Comparison of ENCODE assay signal across 8 cellular contexts in the genomic region with DNA sequence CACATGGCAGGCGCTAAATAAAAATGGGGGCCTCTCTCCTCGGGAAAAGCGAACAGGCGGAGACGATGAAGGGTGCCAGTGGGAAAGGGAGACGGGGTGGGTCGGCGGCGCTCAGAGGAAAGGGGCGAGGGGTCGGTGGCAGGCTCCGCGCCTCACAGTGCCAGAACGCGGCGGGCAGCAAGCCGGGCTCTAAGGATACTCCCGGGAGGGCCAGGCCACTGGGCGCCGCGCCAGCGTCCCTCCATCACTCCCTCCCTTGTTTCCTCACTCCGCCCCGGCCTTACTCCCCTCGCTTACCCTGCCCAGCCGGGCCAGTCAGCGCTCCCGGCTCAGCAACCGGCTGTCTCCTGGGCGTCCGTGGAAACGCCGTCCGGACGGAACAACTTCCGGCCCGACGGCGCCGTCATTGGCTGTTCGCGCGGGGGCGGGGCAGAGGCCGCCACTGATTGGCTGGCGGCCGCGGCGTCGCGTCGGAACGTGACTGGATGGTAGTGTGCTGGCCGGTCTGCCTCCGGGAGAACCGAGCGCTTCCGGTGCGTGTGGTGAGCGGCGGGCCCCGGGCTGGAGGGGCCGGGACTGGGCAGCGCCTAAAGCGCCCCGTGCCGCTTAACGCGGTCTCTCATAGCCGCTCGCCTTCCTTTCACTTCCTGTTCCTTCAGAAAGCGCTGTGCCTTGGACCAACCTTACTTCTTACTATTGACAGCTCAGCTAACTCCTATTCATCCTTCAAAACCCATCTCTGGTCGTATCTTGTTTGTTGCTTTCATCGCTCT. TPM values are rescaled to one million over a fixed set of nuclear protein-coding genes. Genes with fewer than 3 reads are reported as not detected.
DNase-seq lines count a peak whose midpoint lies in the region; ATAC-seq, FAIRE-seq and TF ChIP-seq lines count a peak whose summit lies in the region.

A gene (plus strand): TSS at position 523 of the 773 bp plus-strand sequence.

- TF ChIP-seq POLR2A in GM18951 (IDR thresholded peaks at IDR 0.05; ENCODE audit: extremely low read depth, insufficient read depth, insufficient read length) (peak; percentile 78), spleen (IDR thresholded peaks at IDR 0.05) (peak; percentile 16 to 34 (median 22))

- intact Hi-C loops in spleen (cut with DNase I; ENCODE audit: low total_unique reads): loop anchor here (10.0 kb wide), 1 partner anchor 91 kb away; no protein-coding TSS in a partner anchor

- H3K4me1 ChIP-seq in spleen: peaks cover 39 to 64% (median 59%) of the 10 kb centered on the region in 6 donors

- H3K4me3 ChIP-seq in WI38 (ENCODE audit: low read depth, low read length) (peak within 1 kb of the TSS; percentile 87), bronchial epithelial cell (ENCODE audit: low read depth, low read length) (peak within 1 kb of the TSS; percentile 61), spleen (peak within 1 kb of the TSS; percentile 56 to 98 (median 84))

- ATAC-seq in HG03175 (IDR thresholded peaks at IDR 0.05; ENCODE audit: unreplicated experiment): peak; percentile 84

- no peaks in the 10 kb centered on the region for H3K9me3 ChIP-seq in spleen

- H3K27ac ChIP-seq in spleen: peak within 1 kb of the TSS; percentile 88 to 98 (median 93)

- no peak for FAIRE-seq in bronchial epithelial cell (lab: Jason Lieb, UNC)

- in situ Hi-C loops in GM18951 (cut with MboI; ENCODE audit: low sequenced_read_pairs, unreplicated experiment): loop anchor here (25.0 kb wide), 1 partner anchor 261 kb away; no protein-coding TSS in a partner anchor

- H3K36me3 ChIP-seq in bronchial epithelial cell (ENCODE audit: control insufficient read depth, insufficient read depth, low read length): no peaks in the 10 kb centered on the region
- H3K36me3 ChIP-seq in spleen: peaks cover 0 to 29% (median 3%) of the 10 kb centered on the region in 6 donors

- peak; percentile 95 for DNase-seq in AG08395 (ENCODE audit: low spot score)
- DNase-seq in NCI-H2227 treated with DMSO at 0.1 percent for 48 hours (lab: John Stamatoyannopoulos, UW): peak; percentile 93
- DNase-seq in bronchial epithelial cell (ENCODE audit: low read depth): peak; percentile 80
- peak; percentile 89 for DNase-seq in inferior parietal cortex (ENCODE audit: extremely low spot score)
- peak; percentile 97 for DNase-seq in spleen

- H3K27me3 ChIP-seq in bronchial epithelial cell (ENCODE audit: control insufficient read depth, insufficient read depth, low read length) (no peaks in the 10 kb centered on the region), spleen (replicated peaks in 1 of 7) (no peaks in the 10 kb centered on the region)

- WGBS in spleen, 5 donors: 0 to 1% (median 0%) methylated on average over 42 to 74 of the region's 74 CpGs

- TF ChIP-seq CTCF in WI38 (IDR thresholded peaks at IDR 0.05; ENCODE audit: low read depth, low read length) (no peak), bronchial epithelial cell (IDR thresholded peaks at IDR 0.05; ENCODE audit: insufficient read depth, low read length, severe bottlenecking) (no peak), spleen (IDR thresholded peaks at IDR 0.05 in 8 of 11, conservative IDR thresholded peaks at IDR 0.05 in 3 of 11) (peak in 3 of 11 experiments; percentile 20 to 31 (median 26))

RNA-seq across cellular contexts. Expression of the gene that starts here (rescaled TPM):
- total RNA-seq in bronchial epithelial cell: 14.2 and 19.2 TPM in 2 replicates
- 10 to 100 TPM in 2 of 7 donors, 1 to 10 TPM in 5; 4.4 to 20.9 (median 9.9) TPM for total RNA-seq in spleen
- polyA plus RNA-seq in spleen: 1 to 10 TPM; 4.8 to 6.9 (median 4.8) TPM

Comparison
In these comparisons a context has a peak if more than half of its experiments do, and no peak if none do; other contexts are left out.
1. Peak in every context shown above with its lines: DNase-seq, ATAC-seq, H3K4me3 ChIP-seq and H3K27ac ChIP-seq.